Comparison of ENCODE assay signal across 9 cellular contexts in the genomic region with DNA sequence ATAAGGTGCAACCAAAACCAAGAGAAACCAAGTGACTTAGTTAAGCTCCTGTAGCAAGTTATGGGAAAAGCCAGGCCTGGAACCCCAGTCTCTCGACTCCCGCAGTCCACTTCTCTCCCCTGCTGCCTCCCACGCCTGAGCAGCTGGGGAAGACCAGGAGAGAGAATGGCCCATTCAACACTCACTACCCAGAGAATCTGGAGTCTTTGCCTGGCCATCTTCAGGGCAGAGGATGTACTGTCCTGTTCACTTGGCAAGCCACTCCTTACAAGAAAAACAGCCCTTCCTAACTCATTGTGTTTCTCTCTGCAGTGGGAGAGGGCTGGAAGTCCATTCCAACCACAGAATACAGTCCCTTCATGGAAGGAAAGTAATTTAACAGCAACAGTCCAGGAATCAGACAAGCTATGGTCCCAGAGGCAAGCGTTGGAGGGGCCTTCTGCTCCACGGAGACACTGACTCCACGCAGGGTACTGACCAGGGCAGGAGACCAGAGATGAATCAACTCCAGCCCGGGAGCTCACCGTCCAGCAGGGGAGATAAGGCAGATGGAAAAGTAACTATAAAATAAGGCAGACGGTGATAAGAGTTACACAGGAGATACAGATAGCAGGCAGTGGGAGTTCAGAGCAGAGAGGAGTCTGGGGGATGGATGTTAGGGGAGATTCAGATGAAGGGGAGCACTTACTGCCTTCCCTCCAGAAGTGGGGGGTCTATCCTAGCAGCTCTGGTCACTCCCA. TPM values are rescaled to one million over a fixed set of nuclear protein-coding genes. Genes with fewer than 3 reads are reported as not detected.
DNase-seq lines count a peak whose midpoint lies in the region; ATAC-seq and TF ChIP-seq lines count a peak whose summit lies in the region.
"Had no signal": no experiment of that assay in that cellular context is flagged by ENCODE, and none has a peak within 500 bp of the region (broad histone marks: within the 10 kb centered on the region; RNA-seq: fewer than 3 reads in every experiment).

No MANE protein-coding gene starts in this region.

- peaks cover 10% of the 10 kb centered on the region for H3K4me1 Mint-ChIP-seq in HFFc6 (ENCODE audit: low read depth)
- H3K4me1 Mint-ChIP-seq in activated naive CD8-positive, alpha-beta T cell treated with anti-CD3 and anti-CD28 coated beads, Interleukin-2, amount 10 ng/mL, durations not matched to agents 7 days and 5 days = peaks cover 30% of the 10 kb centered on the region
- peaks cover 29% of the 10 kb centered on the region for H3K4me1 Mint-ChIP-seq in stimulated activated memory B cell treated with anti-CD40 and anti-IgM and Interleukin-4, amounts not matched to agents 10 μg/mL and 1 μg/mL and 100 μg/mL, for 72 hours

- peak overlapping the region; percentile 65 for H3K4me3 Mint-ChIP-seq in HFFc6
- H3K4me3 Mint-ChIP-seq in activated naive CD8-positive, alpha-beta T cell treated with anti-CD3 and anti-CD28 coated beads, Interleukin-2, amount 10 ng/mL, durations not matched to agents 7 days and 5 days = peak overlapping the region; percentile 87
- peak overlapping the region; percentile 72 for H3K4me3 Mint-ChIP-seq in stimulated activated memory B cell treated with anti-CD40 and anti-IgM and Interleukin-4, amounts not matched to agents 10 μg/mL and 1 μg/mL and 100 μg/mL, for 72 hours

- H3K36me3 Mint-ChIP-seq in HFFc6 (ENCODE audit: low read depth) = 0 out of 2 replicates have a peak, but pooled peaks cover 4% of the 10 kb centered on the region
- peaks cover 28% of the 10 kb centered on the region for H3K36me3 Mint-ChIP-seq in activated naive CD8-positive, alpha-beta T cell treated with anti-CD3 and anti-CD28 coated beads, Interleukin-2, amount 10 ng/mL, durations not matched to agents 7 days and 5 days
- no peaks in the 10 kb centered on the region for H3K36me3 Mint-ChIP-seq in stimulated activated memory B cell treated with anti-CD40 and anti-IgM and Interleukin-4, amounts not matched to agents 10 μg/mL and 1 μg/mL and 100 μg/mL, for 72 hours

- no peak for ATAC-seq in activated naive CD8-positive, alpha-beta T cell treated with anti-CD3 and anti-CD28 coated beads, Interleukin-2, amount 10 ng/mL, durations not matched to agents 7 days and 5 days (ENCODE audit: low read depth)
- ATAC-seq in stimulated activated memory B cell treated with anti-CD40 and anti-IgM and Interleukin-4, amounts not matched to agents 10 μg/mL and 1 μg/mL and 100 μg/mL, for 72 hours = no peak
- ATAC-seq in HG03025 (IDR thresholded peaks at IDR 0.05; ENCODE audit: low FRiP score, unreplicated experiment) (no peak), HG03378 (IDR thresholded peaks at IDR 0.05; ENCODE audit: unreplicated experiment) (no peak)

- peak overlapping the region; percentile 36; the same call in 1 of the 2 replicates for H3K27ac Mint-ChIP-seq in HFFc6
- peak overlapping the region; percentile 72 for H3K27ac Mint-ChIP-seq in activated naive CD8-positive, alpha-beta T cell treated with anti-CD3 and anti-CD28 coated beads, Interleukin-2, amount 10 ng/mL, durations not matched to agents 7 days and 5 days
- peak overlapping the region; percentile 50 for H3K27ac Mint-ChIP-seq in stimulated activated memory B cell treated with anti-CD40 and anti-IgM and Interleukin-4, amounts not matched to agents 10 μg/mL and 1 μg/mL and 100 μg/mL, for 72 hours

- peaks cover 26% of the 10 kb centered on the region for H3K27me3 Mint-ChIP-seq in HFFc6 (ENCODE audit: insufficient read depth)
- H3K27me3 Mint-ChIP-seq in activated naive CD8-positive, alpha-beta T cell treated with anti-CD3 and anti-CD28 coated beads, Interleukin-2, amount 10 ng/mL, durations not matched to agents 7 days and 5 days = peaks cover 3% of the 10 kb centered on the region
- H3K27me3 Mint-ChIP-seq in stimulated activated memory B cell treated with anti-CD40 and anti-IgM and Interleukin-4, amounts not matched to agents 10 μg/mL and 1 μg/mL and 100 μg/mL, for 72 hours = no peaks in the 10 kb centered on the region

- DNase-seq in HFFc6 (no peak), islet precursor cell (peak; percentile 66), NCI-H2171 (lab: John Stamatoyannopoulos, UW) (no peak), kidney glomerular epithelial cell (lab: John Stamatoyannopoulos, UW) (no peak)
- DNase-seq in activated naive CD8-positive, alpha-beta T cell treated with anti-CD3 and anti-CD28 coated beads, Interleukin-2, amount 10 ng/mL, durations not matched to agents 7 days and 5 days = no peak
- DNase-seq: NCI-H1436 had no signal

- peak; percentile 10; the same call in 1 of the 2 replicates for TF ChIP-seq CTCF in HFFc6 (IDR thresholded peaks at IDR 0.05)

- POLR2A ChIA-PET in activated naive CD8-positive, alpha-beta T cell treated with anti-CD3 and anti-CD28 coated beads, Interleukin-2, amount 10 ng/mL, durations not matched to agents 7 days and 5 days (lab: Charles Lee) = interaction anchor here (1.0 to 6.0 kb wide), 4 partner anchors 29 to 131 kb away, joined by 3 to 36 read pairs (median 4); no protein-coding TSS in a partner anchor

- no peaks in the 10 kb centered on the region for H3K9me3 Mint-ChIP-seq in HFFc6
- no peaks in the 10 kb centered on the region for H3K9me3 Mint-ChIP-seq in activated naive CD8-positive, alpha-beta T cell treated with anti-CD3 and anti-CD28 coated beads, Interleukin-2, amount 10 ng/mL, durations not matched to agents 7 days and 5 days
- no peaks in the 10 kb centered on the region for H3K9me3 Mint-ChIP-seq in stimulated activated memory B cell treated with anti-CD40 and anti-IgM and Interleukin-4, amounts not matched to agents 10 μg/mL and 1 μg/mL and 100 μg/mL, for 72 hours

RNA-seq across cellular contexts. Expression of a gene that starts 1.6 kb away (rescaled TPM):
- 1 to 10 TPM; 1.5 to 5.1 (median 4.1) TPM for total RNA-seq in HFFc6 (2021; fragmentation: NEBNext Ultra II Directional; extraction: Animal tissue kit (Norgen Biotek cat#: 25700))
- 10 to 100 TPM; 15.2 to 18.1 TPM for total RNA-seq in activated naive CD8-positive, alpha-beta T cell treated with anti-CD3 and anti-CD28 coated beads, Interleukin-2, amount 10 ng/mL, durations not matched to agents 7 days and 5 days
